17 cellular contexts compared by ENCODE assay signal in the genomic region with DNA sequence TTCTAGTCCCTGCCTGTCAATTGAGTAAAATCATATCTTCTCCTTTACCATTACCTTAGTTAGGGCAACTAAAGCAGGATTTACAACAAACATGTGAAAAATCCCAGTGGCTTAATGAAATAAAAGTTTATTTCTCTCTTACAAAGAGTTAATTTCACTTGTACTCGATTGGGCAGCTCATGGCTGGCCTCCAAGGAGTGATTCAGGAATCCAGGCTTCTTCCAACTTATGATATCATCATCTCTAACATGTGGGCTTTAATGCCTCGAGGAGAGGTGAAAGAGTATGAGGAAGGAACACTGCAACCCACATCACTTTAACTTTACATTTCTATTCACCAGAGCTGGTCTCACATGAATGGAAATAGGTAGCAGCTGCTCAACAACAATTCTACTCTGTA.
DNase-seq lines count a peak whose midpoint lies in the region; ATAC-seq and TF ChIP-seq lines count a peak whose summit lies in the region.
"Had no signal": no experiment of that assay in that cellular context is flagged by ENCODE, and none has a peak within 500 bp of the region (broad histone marks: within the 10 kb centered on the region; RNA-seq: fewer than 3 reads in every experiment).

No MANE protein-coding gene starts in this region.

- no peak overlapping the region for H3K4me3 Mint-ChIP-seq in activated T-helper 17 cell treated with anti-CD3 and anti-CD28 coated beads, Interleukin-2, amount 50 U/mL, for 72 hours
- H3K4me3 Mint-ChIP-seq: WTC11 had no signal

- no peaks in the 10 kb centered on the region for H3K27me3 ChIP-seq in PC-3 (ENCODE audit: low read length)
- H3K27me3 ChIP-seq: cardiac muscle cell, esophagus squamous epithelium had no signal

- TF ChIP-seq CTCF in PC-3 (conservative IDR thresholded peaks at IDR 0.05; ENCODE audit: low read depth, low read length): no peak
- no peak for TF ChIP-seq CTCF in epithelial cell of proximal tubule (conservative IDR thresholded peaks at IDR 0.05; ENCODE audit: low read depth, low read length)

- H3K27ac Mint-ChIP-seq in activated T-helper 17 cell treated with anti-CD3 and anti-CD28 coated beads, Interleukin-2, amount 50 U/mL, for 72 hours: no peak overlapping the region
- H3K27ac Mint-ChIP-seq: WTC11 had no signal

- no peaks in the 10 kb centered on the region for H3K9me2 ChIP-seq in PC-3 (replicated peaks; ENCODE audit: low read length)

- no peaks in the 10 kb centered on the region for H3K4me1 ChIP-seq in PC-3 (ENCODE audit: insufficient read depth, low read length)
- H3K4me1 ChIP-seq: Caco-2 had no signal

- BruUV-seq in PC-3 (replicated peaks; lab: Mats Ljungman, UMichigan): no TSS peak

- H3K4me2 ChIP-seq in PC-3 (ENCODE audit: low read length): no peak overlapping the region

- no peaks in the 10 kb centered on the region for H3K36me3 ChIP-seq in PC-3 (ENCODE audit: low read depth, low read length)
- H3K36me3 ChIP-seq: cardiac muscle cell, esophagus squamous epithelium had no signal

- H2AFZ ChIP-seq in PC-3 (ENCODE audit: low read length): no peak overlapping the region

- H3K9ac ChIP-seq in PC-3 (ENCODE audit: low read length): no peak overlapping the region

- no peaks in the 10 kb centered on the region for H3K27me3 Mint-ChIP-seq in activated T-helper 17 cell treated with anti-CD3 and anti-CD28 coated beads, Interleukin-2, amount 50 U/mL, for 72 hours

- no peaks in the 10 kb centered on the region for H4K20me1 ChIP-seq in PC-3 (ENCODE audit: low read length)

- H3K9me3 Mint-ChIP-seq in activated T-helper 17 cell treated with anti-CD3 and anti-CD28 coated beads, Interleukin-2, amount 50 U/mL, for 72 hours: no peaks in the 10 kb centered on the region
- H3K9me3 Mint-ChIP-seq: WTC11 had no signal

- CTCF ChIA-PET in PC-3 (lab: Charles Lee): no interaction called here

- no peaks in the 10 kb centered on the region for H3K36me3 Mint-ChIP-seq in activated T-helper 17 cell treated with anti-CD3 and anti-CD28 coated beads, Interleukin-2, amount 50 U/mL, for 72 hours (ENCODE audit: low read depth)
- H3K36me3 Mint-ChIP-seq: WTC11 had no signal

- no peaks in the 10 kb centered on the region for H3K9me3 ChIP-seq in PC-3 (ENCODE audit: low read length)
- H3K9me3 ChIP-seq: Caco-2, esophagus squamous epithelium had no signal

- H3F3A ChIP-seq in PC-3 (ENCODE audit: low read length, unreplicated experiment): no peaks in the 10 kb centered on the region

- peak; percentile 70 for ATAC-seq in PC-3
- no peak for ATAC-seq in activated T-helper 17 cell treated with anti-CD3 and anti-CD28 coated beads, Interleukin-2, amount 50 U/mL, for 72 hours (replicated peaks)
- ATAC-seq: HCT116, WTC11 had no signal

- no peaks in the 10 kb centered on the region for H3K4me1 Mint-ChIP-seq in activated T-helper 17 cell treated with anti-CD3 and anti-CD28 coated beads, Interleukin-2, amount 50 U/mL, for 72 hours

- no peaks in the 10 kb centered on the region for H3K79me2 ChIP-seq in PC-3 (ENCODE audit: low read length)

- H3K27ac ChIP-seq in PC-3 (ENCODE audit: low read length): no peak overlapping the region
- H3K27ac ChIP-seq: cardiac muscle cell, esophagus squamous epithelium had no signal

- peak; percentile 24 for DNase-seq in G401 (ENCODE audit: low spot score)
- DNase-seq in PC-3: peak; percentile 47
- peak; percentile 55 for DNase-seq in epithelial cell of proximal tubule (ENCODE audit: low read depth)
- DNase-seq in non-pigmented ciliary epithelial cell (ENCODE audit: low read depth): peak; percentile 55
- DNase-seq in activated gamma-delta T cell treated with Interleukin-2 at 50 U/mL for 16 hours: no peak
- DNase-seq in dermis blood vessel endothelial cell: no peak
- no peak for DNase-seq in stimulated activated CD4-positive, alpha-beta T cell treated with anti-CD3 and anti-CD28 coated beads, Interleukin-4, amount 100 ng/mL, for 24 hours
- DNase-seq: Caco-2; esophagus squamous epithelium; Karpas-422; kidney; occipital lobe; stimulated activated naive CD4-positive, alpha-beta T cell had no signal

- in situ Hi-C loops in G401 (cut with HindIII; ENCODE audit: low sequenced_read_pairs): no loop called here

- intact Hi-C loops in PC-3 (cut with micrococcal nuclease): no loop called here

- no peak overlapping the region for H3K4me3 ChIP-seq in PC-3 (ENCODE audit: low read length)
- H3K4me3 ChIP-seq in epithelial cell of proximal tubule (ENCODE audit: low read depth, low read length): no peak overlapping the region
- H3K4me3 ChIP-seq: cardiac muscle cell, esophagus squamous epithelium had no signal

- POLR2A ChIA-PET in PC-3 (lab: Charles Lee; ENCODE audit: unreplicated experiment): no interaction called here

Comparison
In these comparisons a context has a peak if more than half of its experiments do, and no peak if none do; other contexts are left out.
1. DNase-seq: peak in G401 (single experiment), PC-3 (single experiment), epithelial cell of proximal tubule (single experiment) and non-pigmented ciliary epithelial cell (single experiment); none in activated gamma-delta T cell treated with Interleukin-2 at 50 U/mL for 16 hours (single experiment), dermis blood vessel endothelial cell (single experiment) and stimulated activated CD4-positive, alpha-beta T cell treated with anti-CD3 and anti-CD28 coated beads, Interleukin-4, amount 100 ng/mL, for 24 hours (single experiment).